19 cellular contexts compared by ENCODE assay signal in genomic region chr7:7237201-7237977, GRCh38. TPM values are rescaled to one million over a fixed set of nuclear protein-coding genes. Genes with fewer than 3 reads are reported as not detected.
DNase-seq lines count a peak whose midpoint lies in the region; ATAC-seq and TF ChIP-seq lines count a peak whose summit lies in the region.
"Had no signal": no experiment of that assay in that cellular context is flagged by ENCODE, and none has a peak within 500 bp of the region (broad histone marks: within the 10 kb centered on the region; RNA-seq: fewer than 3 reads in every experiment).

No MANE protein-coding gene starts in this region.

- no peaks in the 10 kb centered on the region for H3K4me1 ChIP-seq in vagina
- H3K4me1 ChIP-seq: Peyer's patch had no signal

- H3K27me3 Mint-ChIP-seq in activated T-cell treated with anti-CD3 and anti-CD28 coated beads, Interleukin-2, amount 50 U/mL, for 24 hours: no peaks in the 10 kb centered on the region
- H3K27me3 Mint-ChIP-seq: activated naive CD4-positive, alpha-beta T cell treated with anti-CD3 and anti-CD28 coated beads, Interleukin-2, amount 50 U/mL, for 24 hours had no signal

- peaks cover 32% of the 10 kb centered on the region for H3K4me1 Mint-ChIP-seq in activated T-cell treated with anti-CD3 and anti-CD28 coated beads, Interleukin-2, amount 50 U/mL, for 24 hours (ENCODE audit: low read depth)

- H3K9me3 ChIP-seq in vagina: no peaks in the 10 kb centered on the region
- H3K9me3 ChIP-seq: heart right ventricle, Peyer's patch had no signal

- no peaks in the 10 kb centered on the region for H3K36me3 ChIP-seq in vagina

- POLR2A ChIA-PET in HEK293T (lab: Yijun Ruan, JAX): no interaction called here

- no peak overlapping the region for H3K4me3 ChIP-seq in vagina
- H3K4me3 ChIP-seq: heart right ventricle, Peyer's patch had no signal

- no peak for TF ChIP-seq CTCF in vagina (IDR thresholded peaks at IDR 0.05)

- no peak for DNase-seq in HEK293T (ENCODE audit: extremely low spot score)
- DNase-seq in left kidney (ENCODE audit: low read depth, low spot score): peak; percentile 57
- DNase-seq in substantia nigra (lab: John Stamatoyannopoulos, UW): no peak
- DNase-seq in activated T-cell treated with anti-CD3 and anti-CD28 coated beads, Interleukin-2, amount 50 U/mL, for 24 hours: no peak
- no peak for DNase-seq in vagina (ENCODE audit: extremely low spot score in 2 of 2)
- DNase-seq: activated T-cell treated with anti-CD3 and anti-CD28 coated beads for 4 hours; AML-193; Calu3; effector CD4-positive, alpha-beta T cell; heart right ventricle; kidney; NCI-H1048; NCI-H2171; NCI-H774; Peyer's patch; stimulated activated CD4-positive, alpha-beta T cell treated with anti-CD3 and anti-CD28 coated beads, Interleukin-4, amount 100 ng/mL, for 24 hours had no signal

- no peak overlapping the region for H3K27ac Mint-ChIP-seq in activated T-cell treated with anti-CD3 and anti-CD28 coated beads, Interleukin-2, amount 50 U/mL, for 24 hours
- H3K27ac Mint-ChIP-seq: activated naive CD4-positive, alpha-beta T cell treated with anti-CD3 and anti-CD28 coated beads, Interleukin-2, amount 50 U/mL, for 24 hours had no signal

- H3K27ac ChIP-seq in angular gyrus (ENCODE audit: low read depth, low read length) (peak overlapping the region; percentile 68), substantia nigra (ENCODE audit: low read depth, low read length, poor library complexity, severe bottlenecking) (peak overlapping the region; percentile 51), vagina (no peak overlapping the region)
- H3K27ac ChIP-seq: heart right ventricle, Peyer's patch had no signal

- H3K4me3 Mint-ChIP-seq in activated T-cell treated with anti-CD3 and anti-CD28 coated beads, Interleukin-2, amount 50 U/mL, for 24 hours: no peak overlapping the region
- H3K4me3 Mint-ChIP-seq: activated naive CD4-positive, alpha-beta T cell treated with anti-CD3 and anti-CD28 coated beads, Interleukin-2, amount 50 U/mL, for 24 hours had no signal

- H3K36me3 Mint-ChIP-seq in activated T-cell treated with anti-CD3 and anti-CD28 coated beads, Interleukin-2, amount 50 U/mL, for 24 hours (ENCODE audit: low read depth): peaks cover 78% of the 10 kb centered on the region

- no peaks in the 10 kb centered on the region for H3K27me3 ChIP-seq in vagina
- H3K27me3 ChIP-seq: heart right ventricle, Peyer's patch had no signal

- ATAC-seq in HG02610 (IDR thresholded peaks at IDR 0.05; ENCODE audit: unreplicated experiment): no peak
- ATAC-seq: heart right ventricle had no signal

- no peak for TF ChIP-seq POLR2A in vagina (IDR thresholded peaks at IDR 0.05)

- CTCF ChIA-PET in HEK293T (lab: Yijun Ruan, JAX): no interaction called here

- no peaks in the 10 kb centered on the region for H3K9me3 Mint-ChIP-seq in activated T-cell treated with anti-CD3 and anti-CD28 coated beads, Interleukin-2, amount 50 U/mL, for 24 hours
- H3K9me3 Mint-ChIP-seq: activated naive CD4-positive, alpha-beta T cell treated with anti-CD3 and anti-CD28 coated beads, Interleukin-2, amount 50 U/mL, for 24 hours had no signal

- intact Hi-C loops in vagina (cut with DNase I): no loop called here

TF ChIP-seq in HEK293T, 16 proteins besides CTCF, POLR2A, EP300 and RAD21:
- 0 out of 2 replicates have a peak, but pooled peaks have one; percentile 9 for TF ChIP-seq PKNOX1 (IDR thresholded peaks at IDR 0.05)
- TF ChIP-seq FOXM1 (IDR thresholded peaks at IDR 0.05; ENCODE audit: borderline replicate concordance): no peak
TF ChIP-seq in HEK293T: peak in this region for 1.

RNA-seq across cellular contexts. Expression of gene C1GALT1, which starts 55.0 kb away (rescaled TPM):
- total RNA-seq in vagina: 29.0 TPM
